Comparison of ENCODE assay signal across 11 cellular contexts in the genomic region with DNA sequence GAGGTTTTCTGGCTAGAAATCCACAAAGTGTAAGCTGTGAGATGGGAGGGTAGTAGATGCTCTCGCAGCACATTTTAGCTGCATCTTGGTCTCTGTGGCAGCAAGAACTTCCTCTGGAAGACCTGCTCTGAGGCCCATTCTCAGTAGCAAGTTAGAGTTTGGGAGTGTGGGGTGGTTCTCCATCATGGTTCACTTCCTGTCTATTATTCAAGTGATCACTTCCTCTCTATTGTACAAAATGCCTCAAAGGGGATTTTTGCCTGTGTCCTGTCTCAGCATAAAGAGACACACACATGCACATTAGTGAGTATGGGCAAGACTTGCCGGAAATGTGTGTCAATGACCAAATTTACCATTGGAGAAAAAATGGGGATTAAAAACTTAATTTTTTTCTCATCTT. TPM values are rescaled to one million over a fixed set of nuclear protein-coding genes. Genes with fewer than 3 reads are reported as not detected.
DNase-seq lines count a peak whose midpoint lies in the region; ATAC-seq, FAIRE-seq and TF ChIP-seq lines count a peak whose summit lies in the region.
"Had no signal": no experiment of that assay in that cellular context is flagged by ENCODE, and none has a peak within 500 bp of the region (broad histone marks: within the 10 kb centered on the region; RNA-seq: fewer than 3 reads in every experiment).

No MANE protein-coding gene starts in this region.

- H3K36me3 ChIP-seq in GM12878 (ENCODE audit: control insufficient read depth in 2 of 2, insufficient read depth in 2 of 2, low read length in 1 of 2) = no peaks in the 10 kb centered on the region; a peak in 1 of 4 replicates
- H3K36me3 ChIP-seq in pancreas = no peaks in the 10 kb centered on the region
- no peaks in the 10 kb centered on the region for H3K36me3 ChIP-seq in upper lobe of left lung
- H3K36me3 ChIP-seq: prostate gland had no signal

- FAIRE-seq in GM12878 (lab: Jason Lieb, UNC) (peak; percentile 85), pancreas (lab: Jason Lieb, UNC) (no peak)

- SMC1A ChIA-PET in GM12878 (lab: Charles Lee; ENCODE audit: uncharacterized antibody, unreplicated experiment) = interaction anchor here (1.5 kb wide), 1 partner anchor 12 kb away, joined by 7 read pairs; no protein-coding TSS in a partner anchor

- CTCF ChIA-PET in GM12878 (lab: Yijun Ruan, JAX) = interaction anchor here (1.5 kb wide), 1 partner anchor 164 kb away, joined by 4 read pairs; no protein-coding TSS in a partner anchor

- H3K4me3 ChIP-seq in GM12878 (no peak overlapping the region), right cardiac atrium (ENCODE audit: low read length) (no peak overlapping the region), pancreas (no peak overlapping the region), upper lobe of left lung (no peak overlapping the region)
- H3K4me3 ChIP-seq: prostate gland had no signal

- TF ChIP-seq CTCF in GM12878 (IDR thresholded peaks at IDR 0.05 in 2 of 3, conservative IDR thresholded peaks at IDR 0.05 in 1 of 3; ENCODE audit: control insufficient read depth in 2 of 3, extremely low read depth in 1 of 3, insufficient read depth in 1 of 3, low read depth in 3 of 3, low read length in 3 of 3) = no peak
- TF ChIP-seq CTCF in pancreas (IDR thresholded peaks at IDR 0.05) = no peak
- TF ChIP-seq CTCF in upper lobe of left lung (IDR thresholded peaks at IDR 0.05) = no peak

- RAD21 ChIA-PET in GM12878 (lab: Charles Lee; ENCODE audit: unreplicated experiment) = no interaction called here

- intact Hi-C loops in GM12878 (cut with micrococcal nuclease; ENCODE audit: unreplicated experiment) = loop anchor here (5.0 kb wide), 2 partner anchors 164 to 224 kb away; partner anchors contain the start of gene ANKRD6
- intact Hi-C loops in right cardiac atrium (cut with DNase I) = no loop called here
- intact Hi-C loops in pancreas (cut with DNase I) = no loop called here

- TF ChIP-seq RAD21 in GM12878 (IDR thresholded peaks at IDR 0.05; ENCODE audit: insufficient read depth, low read depth, low read length) = no peak

- POLR2A ChIA-PET in GM12878 (lab: Charles Lee) = no interaction called here

- H3K79me2 ChIP-seq in GM12878 (ENCODE audit: control insufficient read depth, insufficient read depth, low read length) = no peaks in the 10 kb centered on the region

- no peaks in the 10 kb centered on the region for H3K9me3 ChIP-seq in GM12878 (replicated peaks; ENCODE audit: control insufficient read depth, insufficient read depth, low read length)
- H3K9me3 ChIP-seq in right cardiac atrium (ENCODE audit: control insufficient read depth, low read length) = no peaks in the 10 kb centered on the region
- no peaks in the 10 kb centered on the region for H3K9me3 ChIP-seq in pancreas
- no peaks in the 10 kb centered on the region for H3K9me3 ChIP-seq in upper lobe of left lung
- H3K9me3 ChIP-seq: prostate gland had no signal

- no peak for TF ChIP-seq EP300 in GM12878 (IDR thresholded peaks at IDR 0.05; ENCODE audit: borderline replicate concordance in 1 of 2, control insufficient read depth in 1 of 2, low read depth in 2 of 2, low read length in 2 of 2)
- no peak for TF ChIP-seq EP300 in upper lobe of left lung (IDR thresholded peaks at IDR 0.05)

- peak; percentile 94 for ATAC-seq in GM18511 (IDR thresholded peaks at IDR 0.05; ENCODE audit: unreplicated experiment)
- ATAC-seq in GM21423 (IDR thresholded peaks at IDR 0.05; ENCODE audit: unreplicated experiment) = peak; percentile 88
- ATAC-seq in HG03354 (IDR thresholded peaks at IDR 0.05; ENCODE audit: poor library complexity, severe bottlenecking, unreplicated experiment) = peak; percentile 95
- peak; percentile 96 for ATAC-seq in GM12878
- no peak for ATAC-seq in right cardiac atrium
- no peak for ATAC-seq in pancreas
- no peak for ATAC-seq in upper lobe of left lung (ENCODE audit: low FRiP score in 2 of 2)

- H2AFZ ChIP-seq in GM12878 (ENCODE audit: control insufficient read depth, low read depth, low read length) = peak overlapping the region; percentile 84

- H3K27me3 ChIP-seq in GM12878 (replicated peaks in 1 of 2; ENCODE audit: control insufficient read depth in 2 of 2, insufficient read depth in 2 of 2, low read length in 1 of 2) (no peaks in the 10 kb centered on the region), right cardiac atrium (ENCODE audit: control insufficient read depth, insufficient read depth) (no peaks in the 10 kb centered on the region), pancreas (no peaks in the 10 kb centered on the region), upper lobe of left lung (no peaks in the 10 kb centered on the region)

- H3K4me2 ChIP-seq in GM12878 (ENCODE audit: control insufficient read depth, insufficient read depth) = 0 out of 2 replicates have a peak overlapping the region, but pooled peaks have one; percentile 28
- H3K4me2 ChIP-seq: KMS-11 had no signal

- H4K20me1 ChIP-seq in GM12878 (ENCODE audit: control insufficient read depth, insufficient read depth) = no peaks in the 10 kb centered on the region

- no TSS peak for BruUV-seq in GM12878 (replicated peaks; lab: Mats Ljungman, UMichigan)

- TF ChIP-seq POLR2A in GM12878 (IDR thresholded peaks at IDR 0.05; ENCODE audit: low read depth, low read length) = no peak
- no peak for TF ChIP-seq POLR2A in upper lobe of left lung (IDR thresholded peaks at IDR 0.05)

- WGBS in GM12878 (ENCODE audit: insufficient coverage, insufficient replicate concordance, low lambda C conversion rate, missing lambda C conversion rate) = 4% methylated on average over 2 of the region's 2 CpGs
- 74% methylated on average over 2 of the region's 2 CpGs for WGBS in right cardiac atrium
- 85 to 91% methylated on average over 2 of the region's 2 CpGs for WGBS in pancreas, 2 donors
- 82 to 87% methylated on average over 2 of the region's 2 CpGs for WGBS in upper lobe of left lung, 2 donors

- H3K4me1 ChIP-seq in GM12878 (ENCODE audit: control insufficient read depth, insufficient read depth, low read length) (peaks cover 17% of the 10 kb centered on the region), right cardiac atrium (ENCODE audit: control insufficient read depth, insufficient read depth, low read length) (peaks cover 2% of the 10 kb centered on the region), pancreas (no peaks in the 10 kb centered on the region), upper lobe of left lung (no peaks in the 10 kb centered on the region)
- H3K4me1 ChIP-seq: prostate gland had no signal

- peak; percentile 52 for DNase-seq in GM12878 (ENCODE audit: low read depth, low spot score)
- DNase-seq in right cardiac atrium = no peak
- DNase-seq in pancreas = no peak
- DNase-seq in upper lobe of left lung = no peak
- no peak for DNase-seq in NCI-H446 treated with DMSO at 0.1 percent for 48 hours (lab: John Stamatoyannopoulos, UW)
- DNase-seq: GF-D8 had no signal

- in situ Hi-C loops in GM12878 (cut with MboI) = no loop called here

- H3K9ac ChIP-seq in GM12878 (ENCODE audit: control insufficient read depth, insufficient read depth, low read length) = no peak overlapping the region
- H3K9ac ChIP-seq: KMS-11 had no signal

- H3K27ac ChIP-seq in GM12878 (ENCODE audit: control insufficient read depth, insufficient read depth) (peak overlapping the region; percentile 21; the same call in 1 of the 2 replicates), right cardiac atrium (ENCODE audit: low read length) (no peak overlapping the region), pancreas (no peak overlapping the region), upper lobe of left lung (no peak overlapping the region)
- H3K27ac ChIP-seq: KMS-11 had no signal

TF ChIP-seq in GM12878, 131 proteins besides CTCF, POLR2A, EP300 and RAD21 (continues in another document):
- peak; percentile 95 for TF ChIP-seq SPI1 (IDR thresholded peaks at IDR 0.05; ENCODE audit: borderline replicate concordance, insufficient read depth, low read depth, low read length)

RNA-seq across cellular contexts. Expression of gene LYRM2, which starts 42.5 kb away (rescaled TPM):
- total RNA-seq in GM12878 (2013; cell fraction: nucleolus; rRNA removed) = 39.5 and 42.0 TPM in 2 replicates
- total RNA-seq in GM12878 (2014; rRNA removed) (15.5 and 17.2 TPM in 2 replicates), GM12878 (2014; rRNA removed; fragmentation: Illumina TruSeq; extraction: Trizol) (18.8 and 20.6 TPM in 2 replicates), GM12878 (2021) (23.6 and 25.1 TPM in 2 replicates), right cardiac atrium (10 to 100 TPM; 38.0 to 48.7 (median 41.7) TPM), pancreas (10 to 100 TPM; 11.5 to 17.6 (median 16.0) TPM), upper lobe of left lung (10 to 100 TPM in 4 of 6 donors, 1 to 10 TPM in 2; 7.3 to 32.4 (median 22.2) TPM)
- polyA plus RNA-seq in GM12878 (2011; ENCODE audit: low read depth) = 29.8 TPM
- polyA plus RNA-seq in GM12878 (2011; rRNA removed) (33.8 and 62.2 TPM in 2 replicates), GM12878 (2014; fragmentation: Illumina TruSeq; extraction: Trizol) (27.9 and 40.8 TPM in 2 replicates), GM12878 (2014; fragmentation: Nextera tagmentation; extraction: Ambion mirVana) (10 to 100 TPM; 57.1 to 75.0 TPM), GM12878 (2014; rRNA removed) (14.9 and 18.5 TPM in 2 replicates), GM12878 (2016; fragmentation: Nextera tagmentation; extraction: Ambion mirVana) (10 to 100 TPM; 52.5 to 57.9 TPM), right cardiac atrium (25.9 TPM), pancreas (10 to 100 TPM in 1 of 2 donors, 1 to 10 TPM in 1; 6.5 to 16.0 TPM)
- 8.3 and 9.2 TPM in 2 replicates for polyA plus RNA-seq in GM12878 (2011; cell fraction: cytosol; rRNA removed)
- polyA plus RNA-seq in GM12878 (2011; cell fraction: nucleus; rRNA removed) = 9.0 and 10.0 TPM in 2 replicates
- 23.9 and 28.6 TPM in 2 replicates for polyA plus RNA-seq in GM12878 (2012)
- polyA minus RNA-seq in GM12878 (2011; rRNA and poly(A)+ RNA removed) = 8.1 and 11.3 TPM in 2 replicates
- 4.1 and 6.7 TPM in 2 replicates for polyA minus RNA-seq in GM12878 (2011; cell fraction: cytosol; rRNA and poly(A)+ RNA removed)
- 8.2 and 13.0 TPM in 2 replicates for polyA minus RNA-seq in GM12878 (2011; cell fraction: nucleus; rRNA and poly(A)+ RNA removed)

Comparison
In these comparisons a context has a peak if more than half of its experiments do, and no peak if none do; other contexts are left out.
1. ATAC-seq: peak in GM18511 (single experiment), GM21423 (single experiment), HG03354 (single experiment) and GM12878 (single experiment); none in right cardiac atrium (0 of 2), pancreas (0 of 4) and upper lobe of left lung (0 of 2).